33 cellular contexts compared by ENCODE assay signal in genomic region chr19:16233081-16233776, GRCh38. TPM values are rescaled to one million over a fixed set of nuclear protein-coding genes. Genes with fewer than 3 reads are reported as not detected.
DNase-seq lines count a peak whose midpoint lies in the region; ATAC-seq and TF ChIP-seq lines count a peak whose summit lies in the region.
"Had no signal": no experiment of that assay in that cellular context is flagged by ENCODE, and none has a peak within 500 bp of the region (broad histone marks: within the 10 kb centered on the region; RNA-seq: fewer than 3 reads in every experiment).

No MANE protein-coding gene starts in this region.

- no peak overlapping the region for H4K8ac ChIP-seq in neuronal stem cell (ENCODE audit: low read depth, low read length)

- H3K4ac ChIP-seq in neuronal stem cell (ENCODE audit: low read length): no peak overlapping the region

- no peak overlapping the region for H2BK12ac ChIP-seq in neuronal stem cell (ENCODE audit: low read length)

- TF ChIP-seq CTCF in SK-N-SH (IDR thresholded peaks at IDR 0.05) (no peak), GM13976 (IDR thresholded peaks at IDR 0.05; ENCODE audit: borderline replicate concordance, control extremely low read depth, extremely low read depth, insufficient read depth, missing control alignments) (no peak)

- H2BK15ac ChIP-seq in neuronal stem cell (ENCODE audit: low read length): no peak overlapping the region

- no peak overlapping the region for H3K14ac ChIP-seq in neuronal stem cell (ENCODE audit: low read length)

- TF ChIP-seq EP300 in SK-N-SH (IDR thresholded peaks at IDR 0.05; ENCODE audit: borderline replicate concordance in 1 of 2, low read depth in 1 of 2, low read length in 1 of 2): no peak

- no peak overlapping the region for H3K4me3 Mint-ChIP-seq in activated naive CD8-positive, alpha-beta T cell treated with anti-CD3 and anti-CD28 coated beads, Interleukin-2, amount 10 ng/mL, durations not matched to agents 7 days and 5 days
- H3K4me3 Mint-ChIP-seq: GM23338, mesothelial cell of epicardium, type B pancreatic cell had no signal

- H3K4me3 ChIP-seq in SK-N-SH (ENCODE audit: low read depth in 2 of 2, low read length in 1 of 2) (no peak overlapping the region), neuronal stem cell (ENCODE audit: low read length in 2 of 2) (no peak overlapping the region)
- H3K4me3 ChIP-seq: adrenal gland, GM23338, psoas muscle, SJSA1 had no signal

- in situ Hi-C loops in GM13976 (cut with MboI; ENCODE audit: low sequenced_read_pairs, unreplicated experiment): no loop called here

- no peak overlapping the region for H3K18ac ChIP-seq in neuronal stem cell (ENCODE audit: low read length)

- 96% methylated on average over 7 of the region's 19 CpGs for WGBS in SK-N-SH (ENCODE audit: low lambda C conversion rate)
- no CpG with 5 or more reads among the region's 19 CpGs for WGBS in neuronal stem cell (ENCODE audit: extremely low coverage in 2 of 2, insufficient read length in 2 of 2, insufficient replicate concordance in 1 of 2), 2 donors

- no peaks in the 10 kb centered on the region for H4K20me1 ChIP-seq in SK-N-SH (ENCODE audit: insufficient read depth)

- H3K9me3 Mint-ChIP-seq in activated naive CD8-positive, alpha-beta T cell treated with anti-CD3 and anti-CD28 coated beads, Interleukin-2, amount 10 ng/mL, durations not matched to agents 7 days and 5 days: peaks cover 1% of the 10 kb centered on the region
- H3K9me3 Mint-ChIP-seq: GM23338, type B pancreatic cell had no signal

- no peaks in the 10 kb centered on the region for H3K79me2 ChIP-seq in SK-N-SH (ENCODE audit: insufficient read depth)

- no peak overlapping the region for H4K91ac ChIP-seq in neuronal stem cell (ENCODE audit: low read depth, low read length, poor library complexity)

- H3K9ac ChIP-seq in SK-N-SH (no peak overlapping the region), neuronal stem cell (ENCODE audit: low read depth, low read length, poor library complexity) (no peak overlapping the region)

- H3K27me3 Mint-ChIP-seq in activated naive CD8-positive, alpha-beta T cell treated with anti-CD3 and anti-CD28 coated beads, Interleukin-2, amount 10 ng/mL, durations not matched to agents 7 days and 5 days: no peaks in the 10 kb centered on the region
- H3K27me3 Mint-ChIP-seq: type B pancreatic cell had no signal

- H3K36me3 ChIP-seq in SK-N-SH (replicated peaks in 1 of 2; ENCODE audit: control insufficient read depth in 1 of 2, insufficient read depth in 2 of 2, low read length in 1 of 2) (peaks cover 16 to 60% of the 10 kb centered on the region in 2 experiments), neuronal stem cell (replicated peaks in 1 of 2; ENCODE audit: control insufficient read depth in 2 of 2, insufficient read depth in 2 of 2, low read length in 2 of 2) (peaks cover 29 to 76% of the 10 kb centered on the region in 2 donors)

- CTCF ChIA-PET in SK-N-SH (lab: Yijun Ruan, JAX): interaction anchor here (0.9 kb wide), 1 partner anchor 14 kb away, joined by 4 read pairs; no protein-coding TSS in a partner anchor

- DNase-seq in SK-N-SH (peak; percentile 22), GM13976 (ENCODE audit: low spot score) (peak; percentile 27), neuronal stem cell (ENCODE audit: low spot score) (no peak), NCI-H446 treated with DMSO at 0.1 percent for 48 hours (lab: John Stamatoyannopoulos, UW) (no peak), GM19240 (ENCODE audit: insufficient read length, low spot score) (no peak)
- DNase-seq in activated naive CD8-positive, alpha-beta T cell treated with anti-CD3 and anti-CD28 coated beads, Interleukin-2, amount 10 ng/mL, durations not matched to agents 7 days and 5 days: no peak
- DNase-seq: adrenal gland; dermis blood vessel endothelial cell; DMS79; GDM1; islet precursor cell; NCI-H1048; NCI-H187; NCI-H82; nucleus accumbens; psoas muscle; stimulated activated CD4-positive, alpha-beta T cell treated with anti-CD3 and anti-CD28 coated beads, Interleukin-4, amount 100 ng/mL, for 24 hours; substantia nigra; T-helper 1 cell had no signal

- no peaks in the 10 kb centered on the region for H3K27me3 ChIP-seq in SK-N-SH (ENCODE audit: insufficient read depth)
- H3K27me3 ChIP-seq in neuronal stem cell (ENCODE audit: control insufficient read depth in 3 of 3, insufficient read depth in 3 of 3, low read depth in 1 of 3, low read length in 3 of 3): no peaks in the 10 kb centered on the region
- H3K27me3 ChIP-seq: adrenal gland, SJSA1 had no signal

- H3K4me1 Mint-ChIP-seq in activated naive CD8-positive, alpha-beta T cell treated with anti-CD3 and anti-CD28 coated beads, Interleukin-2, amount 10 ng/mL, durations not matched to agents 7 days and 5 days: peaks cover 20% of the 10 kb centered on the region
- H3K4me1 Mint-ChIP-seq: GM23338, mesothelial cell of epicardium had no signal

- no peak for ATAC-seq in SK-N-SH treated with all-trans-retinoic acid at 6 μM for 48 hours
- peak; percentile 41 for ATAC-seq in activated naive CD8-positive, alpha-beta T cell treated with anti-CD3 and anti-CD28 coated beads, Interleukin-2, amount 10 ng/mL, durations not matched to agents 7 days and 5 days (ENCODE audit: low read depth)
- ATAC-seq in HG03442 (IDR thresholded peaks at IDR 0.05; ENCODE audit: unreplicated experiment): no peak
- ATAC-seq: esophagus mucosa had no signal

- H2AK5ac ChIP-seq in neuronal stem cell (ENCODE audit: low read depth, low read length): no peak overlapping the region

- peak overlapping the region; percentile 82 for H3K27ac Mint-ChIP-seq in activated naive CD8-positive, alpha-beta T cell treated with anti-CD3 and anti-CD28 coated beads, Interleukin-2, amount 10 ng/mL, durations not matched to agents 7 days and 5 days
- H3K27ac Mint-ChIP-seq: GM23338, mesothelial cell of epicardium, type B pancreatic cell had no signal

- H3K4me2 ChIP-seq in SK-N-SH: no peak overlapping the region
- H3K4me2 ChIP-seq in neuronal stem cell (ENCODE audit: insufficient read depth, low read length, poor library complexity, severe bottlenecking): no peak overlapping the region
- H3K4me2 ChIP-seq: GM23338 had no signal

- no peaks in the 10 kb centered on the region for H3K9me2 ChIP-seq in SK-N-SH

- no peak overlapping the region for H2BK5ac ChIP-seq in neuronal stem cell (ENCODE audit: low read length)

- H2BK120ac ChIP-seq in neuronal stem cell (ENCODE audit: low read depth, low read length): no peak overlapping the region

- no peak for TF ChIP-seq RAD21 in SK-N-SH (IDR thresholded peaks at IDR 0.05; ENCODE audit: low read length)

- H3K23ac ChIP-seq in neuronal stem cell (ENCODE audit: low read depth, low read length, poor library complexity): peak overlapping the region; percentile 55

- H3K9me3 ChIP-seq in SK-N-SH: no peaks in the 10 kb centered on the region
- H3K9me3 ChIP-seq in neuronal stem cell (replicated peaks in 1 of 2; ENCODE audit: control insufficient read depth in 2 of 2, insufficient read depth in 1 of 2, low read depth in 1 of 2, low read length in 2 of 2): peaks cover 0 to 6% of the 10 kb centered on the region in 2 donors
- H3K9me3 ChIP-seq: adrenal gland, psoas muscle, SJSA1 had no signal

- H2AFZ ChIP-seq in SK-N-SH (ENCODE audit: low read depth) (no peak overlapping the region), neuronal stem cell (ENCODE audit: low read length) (no peak overlapping the region)
- H2AFZ ChIP-seq: GM23338 had no signal

- no peaks in the 10 kb centered on the region for H3K79me1 ChIP-seq in neuronal stem cell (ENCODE audit: low read depth, low read length)

- H3K36me3 Mint-ChIP-seq in activated naive CD8-positive, alpha-beta T cell treated with anti-CD3 and anti-CD28 coated beads, Interleukin-2, amount 10 ng/mL, durations not matched to agents 7 days and 5 days: peaks cover 47% of the 10 kb centered on the region

- H3K27ac ChIP-seq in SK-N-SH (ENCODE audit: low read depth in 2 of 2, low read length in 1 of 2) (no peak overlapping the region), neuronal stem cell (replicated peaks; ENCODE audit: low read length) (no peak overlapping the region)
- H3K27ac ChIP-seq: 22Rv1, adrenal gland, C4-2B, psoas muscle, SJSA1 had no signal

- no peaks in the 10 kb centered on the region for H3F3A ChIP-seq in SK-N-SH (replicated peaks; ENCODE audit: insufficient read depth)

- POLR2A ChIA-PET in SK-N-SH (lab: Yijun Ruan, JAX): no interaction called here
- POLR2A ChIA-PET in activated naive CD8-positive, alpha-beta T cell treated with anti-CD3 and anti-CD28 coated beads, Interleukin-2, amount 10 ng/mL, durations not matched to agents 7 days and 5 days (lab: Charles Lee): no interaction called here

- H3K4me1 ChIP-seq in SK-N-SH (ENCODE audit: control insufficient read depth in 1 of 2, insufficient read depth in 2 of 2, low read depth in 1 of 2, low read length in 1 of 2) (no peaks in the 10 kb centered on the region), neuronal stem cell (ENCODE audit: control insufficient read depth in 2 of 2, insufficient read depth in 1 of 2, low read depth in 1 of 2, low read length in 2 of 2) (no peaks in the 10 kb centered on the region)
- H3K4me1 ChIP-seq: adrenal gland, psoas muscle, SJSA1 had no signal

TF ChIP-seq in SK-N-SH, 30 proteins besides CTCF, POLR2A, EP300 and RAD21 (continues in another document):
- TF ChIP-seq GATA2 (CRISPR knock-in tag; IDR thresholded peaks at IDR 0.05): no peak
- no peak for TF ChIP-seq MEF2A (IDR thresholded peaks at IDR 0.05; ENCODE audit: borderline replicate concordance, low read depth)

TF ChIP-seq in SK-N-SH treated with all-trans-retinoic acid at 6 μM for 48 hours, 23 proteins besides CTCF, POLR2A, EP300 and RAD21 (continues in another document):
- no peak for TF ChIP-seq TCF4 (CRISPR knock-in tag; IDR thresholded peaks at IDR 0.05; ENCODE audit: borderline replicate concordance)

RNA-seq across cellular contexts. Expression of gene AP1M1, which starts 35.5 kb away (rescaled TPM):
- polyA plus RNA-seq in SK-N-SH (2012; rRNA removed): 101 and 133 TPM in 2 replicates
- 68.9 and 107 TPM in 2 replicates for polyA plus RNA-seq in SK-N-SH (2012; cell fraction: cytosol; rRNA removed)
- polyA plus RNA-seq in SK-N-SH (2012; cell fraction: nucleus; rRNA removed): 156 and 167 TPM in 2 replicates
- 100 to 1,000 TPM; 132 to 135 TPM for total RNA-seq in activated naive CD8-positive, alpha-beta T cell treated with anti-CD3 and anti-CD28 coated beads, Interleukin-2, amount 10 ng/mL, durations not matched to agents 7 days and 5 days
- polyA plus RNA-seq in neuronal stem cell (2013, experiment 1 of 2): 44.3 TPM
- polyA plus RNA-seq in neuronal stem cell (2013, experiment 2 of 2): 44.6 TPM

RNA-seq across cellular contexts. Expression of gene FAM32A, which starts 48.0 kb away (rescaled TPM):
- 156 and 192 TPM in 2 replicates for polyA plus RNA-seq in SK-N-SH (2012; rRNA removed)
- 192 and 201 TPM in 2 replicates for polyA plus RNA-seq in SK-N-SH (2012; cell fraction: cytosol; rRNA removed)
- 107 and 115 TPM in 2 replicates for polyA plus RNA-seq in SK-N-SH (2012; cell fraction: nucleus; rRNA removed)
- 10 to 100 TPM; 61.4 to 63.4 TPM for total RNA-seq in activated naive CD8-positive, alpha-beta T cell treated with anti-CD3 and anti-CD28 coated beads, Interleukin-2, amount 10 ng/mL, durations not matched to agents 7 days and 5 days
- polyA plus RNA-seq in neuronal stem cell (2013, experiment 1 of 2): 87.0 TPM
- polyA plus RNA-seq in neuronal stem cell (2013, experiment 2 of 2): 83.2 TPM

RNA-seq across cellular contexts. Expression of gene CIB3, which starts 59.9 kb away (rescaled TPM):
- polyA plus RNA-seq in SK-N-SH (2012; rRNA removed): not detected in 2 replicates
- 0.14 TPM in 1 of 2 replicates, not detected in the other for polyA plus RNA-seq in SK-N-SH (2012; cell fraction: cytosol; rRNA removed)
- polyA plus RNA-seq in SK-N-SH (2012; cell fraction: nucleus; rRNA removed): not detected in 2 replicates
- total RNA-seq in activated naive CD8-positive, alpha-beta T cell treated with anti-CD3 and anti-CD28 coated beads, Interleukin-2, amount 10 ng/mL, durations not matched to agents 7 days and 5 days: not detected
- polyA plus RNA-seq in neuronal stem cell (2013, experiment 1 of 2): not detected
- polyA plus RNA-seq in neuronal stem cell (2013, experiment 2 of 2): not detected
- total RNA-seq: adrenal gland, dermis blood vessel endothelial cell, esophagus mucosa, fibroblast of villous mesenchyme, GM23338, HT-29, liver, mesothelial cell of epicardium, NCI-H460, psoas muscle, RPMI7951, SJSA1 had no signal
- polyA plus RNA-seq: adrenal gland, GM23338, liver, psoas muscle had no signal

Comparison
In these comparisons a context has a peak if more than half of its experiments do, and no peak if none do; other contexts are left out.
1. DNase-seq: peak in SK-N-SH (single experiment) and GM13976 (single experiment); none in activated naive CD8-positive, alpha-beta T cell treated with anti-CD3 and anti-CD28 coated beads, Interleukin-2, amount 10 ng/mL, durations not matched to agents 7 days and 5 days (single experiment), neuronal stem cell (single experiment), NCI-H446 treated with DMSO at 0.1 percent for 48 hours (single experiment) and GM19240 (single experiment).